Comparison of ENCODE assay signal across 8 cellular contexts in the genomic region with DNA sequence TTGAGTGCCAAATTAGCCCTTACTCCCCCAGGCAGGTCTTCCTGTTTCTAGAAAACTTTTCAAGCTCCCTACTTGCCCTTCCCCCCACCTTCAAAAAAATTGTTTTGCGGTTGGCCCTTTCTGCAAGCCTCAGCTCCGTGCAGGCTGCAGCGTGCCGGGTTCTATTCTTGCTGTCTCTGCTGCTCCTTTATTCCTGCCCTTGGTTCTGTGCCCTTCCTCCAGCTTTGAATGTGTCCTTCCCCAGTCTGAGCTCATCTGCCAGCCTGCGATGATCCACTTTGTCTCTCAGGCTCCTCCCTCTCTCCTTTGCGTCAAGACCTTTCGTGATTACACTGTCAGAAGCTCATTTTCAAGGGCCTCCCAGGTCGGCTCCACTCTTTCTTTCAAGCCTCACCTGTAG.
A peak's percentile ranks its signal among the peaks of the same experiment; 100 is the strongest.
DNase-seq lines count a peak whose midpoint lies in the region; ATAC-seq, FAIRE-seq and TF ChIP-seq lines count a peak whose summit lies in the region.

No MANE protein-coding gene starts in this region.

- peaks cover 5% of the 10 kb centered on the region for H3K27me3 ChIP-seq in neutrophil

- peak; percentile 12 for FAIRE-seq in GM18507 (lab: Jason Lieb, UNC)

- peak overlapping the region; percentile 61 for H3K27ac ChIP-seq in neutrophil

- peak; percentile 85 to 88 for ATAC-seq in activated naive CD4-positive, alpha-beta T cell treated with anti-CD3 and anti-CD28 coated beads, Interleukin-2, amount 50 U/mL, for 72 hours
- no peak for ATAC-seq in HG02763 (IDR thresholded peaks at IDR 0.05; ENCODE audit: unreplicated experiment)

- H3K27ac Mint-ChIP-seq in activated naive CD4-positive, alpha-beta T cell treated with anti-CD3 and anti-CD28 coated beads, Interleukin-2, amount 50 U/mL, for 72 hours: peak overlapping the region in 1 of 2 donors; percentile 26

- no peaks in the 10 kb centered on the region for H3K9me3 Mint-ChIP-seq in activated naive CD4-positive, alpha-beta T cell treated with anti-CD3 and anti-CD28 coated beads, Interleukin-2, amount 50 U/mL, for 72 hours

- H3K9me3 ChIP-seq in neutrophil: no peaks in the 10 kb centered on the region

- H3K4me3 ChIP-seq in neutrophil (ENCODE audit: low read depth in 1 of 2, low read length in 1 of 2): no peak overlapping the region

- no peaks in the 10 kb centered on the region for H3K36me3 ChIP-seq in neutrophil

- DNase-seq in GM18507 (ENCODE audit: extremely low spot score, insufficient read length, low read depth) (no peak), RPMI7951 (ENCODE audit: low read depth) (peak; percentile 33), GM13977 (ENCODE audit: low spot score) (no peak), DMS153 treated with DMSO at 0.1 percent for 48 hours (lab: John Stamatoyannopoulos, UW; ENCODE audit: unreplicated experiment) (no peak), DMS79 treated with DMSO at 0.1 percent for 48 hours (lab: John Stamatoyannopoulos, UW) (no peak)
- DNase-seq in activated naive CD4-positive, alpha-beta T cell treated with anti-CD3 and anti-CD28 coated beads, Interleukin-2, amount 50 U/mL, for 72 hours (ENCODE audit: low spot score in 2 of 2): peak in 1 of 2 donors; percentile 44

- no peaks in the 10 kb centered on the region for H3K36me3 Mint-ChIP-seq in activated naive CD4-positive, alpha-beta T cell treated with anti-CD3 and anti-CD28 coated beads, Interleukin-2, amount 50 U/mL, for 72 hours

- peaks cover 26 to 34% of the 10 kb centered on the region in 2 experiments for H3K4me1 ChIP-seq in neutrophil (ENCODE audit: control insufficient read depth in 1 of 2, insufficient read depth in 1 of 2, low read depth in 1 of 2, low read length in 1 of 2)

- TF ChIP-seq CTCF in neutrophil (IDR thresholded peaks at IDR 0.05): no peak
- no peak for TF ChIP-seq CTCF in GM13977 (IDR thresholded peaks at IDR 0.05; ENCODE audit: extremely low read depth, insufficient read depth, missing control alignments)

- in situ Hi-C loops in GM13977 (cut with MboI; ENCODE audit: low pct_unique_long_range_greater_than_20kb, low sequenced_read_pairs, unreplicated experiment): no loop called here
